Comparison of ENCODE assay signal across 8 cellular contexts in the genomic region with DNA sequence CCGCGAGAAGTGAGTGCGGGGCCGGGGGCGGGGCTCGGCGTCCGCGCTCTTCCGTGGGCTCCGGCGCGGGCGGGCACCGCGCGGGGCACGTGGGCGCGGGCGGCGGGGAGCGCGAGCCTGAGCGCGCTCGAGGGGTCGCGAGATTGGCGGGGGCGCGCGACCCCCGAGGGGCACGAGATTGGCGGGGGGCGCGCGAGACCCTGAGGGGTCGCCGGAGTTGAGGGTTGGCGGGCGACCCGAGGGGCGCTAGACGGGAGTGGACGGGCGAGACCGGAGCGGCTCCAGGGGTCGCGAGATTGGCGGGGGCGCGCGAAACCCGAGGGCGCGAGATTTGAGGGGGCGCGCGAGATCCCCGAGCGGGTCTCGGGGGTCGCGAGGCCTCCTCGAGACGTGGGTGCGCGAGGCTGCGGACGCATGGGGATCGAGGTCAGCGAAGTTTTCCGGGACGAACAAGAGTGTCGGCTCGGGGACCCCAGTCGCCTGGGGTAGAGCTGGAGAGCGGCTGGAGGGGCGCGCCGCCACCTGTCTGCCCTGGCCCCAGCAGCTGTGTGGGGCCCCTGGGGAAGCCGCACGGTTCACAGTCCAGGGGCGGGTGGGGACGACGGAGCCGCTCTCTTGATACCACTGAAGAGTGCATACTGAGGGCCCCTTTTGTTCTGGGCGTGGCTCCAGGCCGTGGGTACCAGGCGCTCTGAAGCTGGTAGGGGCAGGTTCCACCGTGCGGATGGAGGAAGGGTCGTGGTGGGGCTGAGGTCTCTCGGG. TPM values are rescaled to one million over a fixed set of nuclear protein-coding genes. Genes with fewer than 3 reads are reported as not detected.
DNase-seq lines count a peak whose midpoint lies in the region; ATAC-seq and TF ChIP-seq lines count a peak whose summit lies in the region.

No MANE protein-coding gene starts in this region.

- DNase-seq in cardiac muscle cell (ENCODE audit: low read depth in 1 of 2, low spot score in 1 of 2) (no peak), Right ventricle myocardium inferior (ENCODE audit: missing footprints) (no peak), NCI-H69 (lab: John Stamatoyannopoulos, UW) (peak; percentile 71), ascending aorta (ENCODE audit: low spot score in 2 of 2) (no peak), kidney epithelial cell (ENCODE audit: low read depth) (no peak), GDM1 (lab: John Stamatoyannopoulos, UW) (no peak)
- DNase-seq in stimulated activated naive CD8-positive, alpha-beta T cell treated with anti-CD3 and anti-CD28 coated beads, Interleukin-15, amount 100 ng/mL, for 72 hours, result peak; percentile 53 to 58

- H3K4me3 ChIP-seq in cardiac muscle cell (peak overlapping the region; percentile 43), ascending aorta (peak overlapping the region; percentile 65 to 75), kidney epithelial cell (ENCODE audit: low read depth, low read length) (peak overlapping the region; percentile 59)

- H3K36me3 ChIP-seq in cardiac muscle cell, result no peaks in the 10 kb centered on the region
- no peaks in the 10 kb centered on the region for H3K36me3 ChIP-seq in ascending aorta
- H3K36me3 ChIP-seq in kidney epithelial cell (ENCODE audit: control insufficient read depth, insufficient read depth, low read length), result no peaks in the 10 kb centered on the region

- no peaks in the 10 kb centered on the region for H3K9me3 ChIP-seq in cardiac muscle cell (ENCODE audit: low read depth)
- no peaks in the 10 kb centered on the region for H3K9me3 ChIP-seq in ascending aorta

- intact Hi-C loops in Right ventricle myocardium inferior (cut with DNase I) (loop anchor here (5.0 kb wide), 1 partner anchor 138 kb away; the partner anchor contains the start of gene JUND), ascending aorta (cut with DNase I) (loop anchor here (2.0 to 10.0 kb wide), 4 partner anchors 17 to 315 kb away; partner anchors contain the start of gene RAB3A)

- peak overlapping the region; percentile 87 for H3K4me3 Mint-ChIP-seq in stimulated activated naive CD8-positive, alpha-beta T cell treated with anti-CD3 and anti-CD28 coated beads, Interleukin-15, amount 100 ng/mL, for 72 hours

- H3K27ac ChIP-seq in cardiac muscle cell (peak overlapping the region; percentile 45), ascending aorta (peak overlapping the region; percentile 74 to 93)

- H3K4me1 ChIP-seq in cardiac muscle cell (ENCODE audit: low read depth) (peaks cover 12% of the 10 kb centered on the region), ascending aorta (peaks cover 15 to 53% of the 10 kb centered on the region in 2 donors)

- no peaks in the 10 kb centered on the region for H3K9me3 Mint-ChIP-seq in stimulated activated naive CD8-positive, alpha-beta T cell treated with anti-CD3 and anti-CD28 coated beads, Interleukin-15, amount 100 ng/mL, for 72 hours

- H3K4me1 Mint-ChIP-seq in stimulated activated naive CD8-positive, alpha-beta T cell treated with anti-CD3 and anti-CD28 coated beads, Interleukin-15, amount 100 ng/mL, for 72 hours, result peaks cover 91% of the 10 kb centered on the region

- H3K27me3 Mint-ChIP-seq in stimulated activated naive CD8-positive, alpha-beta T cell treated with anti-CD3 and anti-CD28 coated beads, Interleukin-15, amount 100 ng/mL, for 72 hours, result peaks cover 36% of the 10 kb centered on the region

- no peak for ATAC-seq in Right ventricle myocardium inferior
- peak; percentile 58 for ATAC-seq in stimulated activated naive CD8-positive, alpha-beta T cell treated with anti-CD3 and anti-CD28 coated beads, Interleukin-15, amount 100 ng/mL, for 72 hours
- no peak for ATAC-seq in HG02938 (IDR thresholded peaks at IDR 0.05; ENCODE audit: unreplicated experiment)

- peak overlapping the region; percentile 14 to 76 for H3K27ac Mint-ChIP-seq in stimulated activated naive CD8-positive, alpha-beta T cell treated with anti-CD3 and anti-CD28 coated beads, Interleukin-15, amount 100 ng/mL, for 72 hours

- TF ChIP-seq CTCF in cardiac muscle cell (IDR thresholded peaks at IDR 0.05; ENCODE audit: low read depth, low read length) (no peak), ascending aorta (IDR thresholded peaks at IDR 0.05) (no peak), kidney epithelial cell (IDR thresholded peaks at IDR 0.05; ENCODE audit: insufficient read depth, low read length, poor library complexity, severe bottlenecking) (no peak)

- H3K27me3 ChIP-seq in cardiac muscle cell (no peaks in the 10 kb centered on the region), ascending aorta (no peaks in the 10 kb centered on the region), kidney epithelial cell (ENCODE audit: control insufficient read depth, insufficient read depth, low read length) (no peaks in the 10 kb centered on the region)

RNA-seq across cellular contexts. Expression of gene SSBP4, which starts 0.7 kb away (rescaled TPM):
- total RNA-seq in cardiac muscle cell (154 and 180 TPM in 2 replicates), Right ventricle myocardium inferior (36.2 TPM), ascending aorta (233 TPM), kidney epithelial cell (92.6 and 96.2 TPM in 2 replicates)
- 151 and 175 TPM in 2 replicates for polyA plus RNA-seq in cardiac muscle cell

RNA-seq across cellular contexts. Expression of gene ISYNA1, which starts 18.1 kb away (rescaled TPM):
- total RNA-seq in cardiac muscle cell (218 and 298 TPM in 2 replicates), Right ventricle myocardium inferior (26.0 TPM), ascending aorta (93.1 TPM), kidney epithelial cell (53.9 and 59.5 TPM in 2 replicates)
- 370 and 442 TPM in 2 replicates for polyA plus RNA-seq in cardiac muscle cell

RNA-seq across cellular contexts. Expression of gene LRRC25, which starts 22.5 kb away (rescaled TPM):
- 0.04 TPM in 1 of 2 replicates, not detected in the other for total RNA-seq in cardiac muscle cell
- not detected in 2 replicates for polyA plus RNA-seq in cardiac muscle cell
- total RNA-seq in Right ventricle myocardium inferior, result 5.0 TPM
- total RNA-seq in ascending aorta, result 6.9 TPM
- 0.08 and 0.14 TPM in 2 replicates for total RNA-seq in kidney epithelial cell

RNA-seq across cellular contexts. Expression of gene GDF15, which starts 33.9 kb away (rescaled TPM):
- 2.9 and 10.0 TPM in 2 replicates for total RNA-seq in cardiac muscle cell
- polyA plus RNA-seq in cardiac muscle cell, result 2.4 and 8.2 TPM in 2 replicates
- total RNA-seq in Right ventricle myocardium inferior, result 0.46 TPM
- 8.5 TPM for total RNA-seq in ascending aorta
- total RNA-seq in kidney epithelial cell, result 637 and 822 TPM in 2 replicates

Comparison
In these comparisons a context has a peak if more than half of its experiments do, and no peak if none do; other contexts are left out.
1. DNase-seq: peak in NCI-H69 (single experiment) and stimulated activated naive CD8-positive, alpha-beta T cell treated with anti-CD3 and anti-CD28 coated beads, Interleukin-15, amount 100 ng/mL, for 72 hours (2 of 2); none in cardiac muscle cell (0 of 2), Right ventricle myocardium inferior (single experiment), ascending aorta (0 of 2), kidney epithelial cell (single experiment) and GDM1 (single experiment).
2. Peak in every context shown above with its lines, with median percentiles within 50 percentile points of each other: H3K4me3 ChIP-seq.